ENCODE assay signal across 9 cellular contexts in the genomic region with DNA sequence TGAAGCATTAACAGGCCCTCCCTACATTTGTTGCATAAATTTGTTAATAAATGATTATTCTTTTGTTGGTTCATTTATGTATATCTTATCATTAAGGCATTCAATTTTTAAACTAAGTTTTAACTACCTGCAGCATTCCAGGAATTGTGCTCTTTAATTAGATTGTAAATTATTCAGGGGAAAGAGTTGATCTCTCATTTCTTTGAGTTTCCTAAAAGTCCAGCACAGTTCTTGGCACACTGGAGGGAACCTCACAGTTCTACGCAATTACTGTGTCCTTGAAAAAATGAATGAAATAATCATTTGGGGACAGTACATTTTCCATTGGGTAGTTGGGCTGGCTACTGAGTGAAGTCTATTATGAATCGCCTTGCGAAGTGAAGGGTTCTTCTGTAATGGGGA. TPM values are rescaled to one million over a fixed set of nuclear protein-coding genes. Genes with fewer than 3 reads are reported as not detected.
DNase-seq lines count a peak whose midpoint lies in the region; ATAC-seq and TF ChIP-seq lines count a peak whose summit lies in the region.
"Had no signal": no experiment of that assay in that cellular context is flagged by ENCODE, and none has a peak within 500 bp of the region (broad histone marks: within the 10 kb centered on the region; RNA-seq: fewer than 3 reads in every experiment).

No MANE protein-coding gene starts in this region.

- H3K4me1 ChIP-seq in HCT116 (ENCODE audit: control insufficient read depth in 1 of 2, insufficient read depth in 2 of 2, low read length in 2 of 2): peaks cover 3 to 12% of the 10 kb centered on the region in 2 experiments; a peak in 3 of 4 replicates
- H3K4me1 ChIP-seq in skeletal muscle tissue (ENCODE audit: control insufficient read depth in 3 of 3, insufficient read depth in 3 of 3, low read length in 3 of 3): peaks cover 0 to 5% (median 2%) of the 10 kb centered on the region in 3 donors

- H3K4me3 Mint-ChIP-seq in WTC11 (peak overlapping the region; percentile 97), glutamatergic neuron (ENCODE audit: unreplicated experiment) (peak overlapping the region; percentile 96)

- no peak for DNase-seq in HCT116 (ENCODE audit: low read depth, low spot score)
- DNase-seq in WTC11 (ENCODE audit: low spot score): no peak
- DNase-seq in glutamatergic neuron: no peak

- peaks cover 16% of the 10 kb centered on the region for H3K27me3 Mint-ChIP-seq in WTC11 (ENCODE audit: low read depth)
- peaks cover 11% of the 10 kb centered on the region for H3K27me3 Mint-ChIP-seq in glutamatergic neuron (ENCODE audit: unreplicated experiment)

- peak overlapping the region; percentile 91 for H2AFZ ChIP-seq in HCT116 (ENCODE audit: low read depth, low read length, poor library complexity, severe bottlenecking)

- H3K27ac ChIP-seq in HCT116 (ENCODE audit: low read depth, low read length) (no peak overlapping the region), skeletal muscle tissue (ENCODE audit: low read depth, low read length) (peak overlapping the region; percentile 95)

- H3K9ac ChIP-seq in HCT116 (ENCODE audit: low read length) (no peak overlapping the region), skeletal muscle tissue (ENCODE audit: low read depth in 1 of 3, low read length in 3 of 3) (peak overlapping the region in 1 of 3 donors; percentile 8)

- H3K27ac Mint-ChIP-seq in WTC11 (peak overlapping the region; percentile 27; the same call in 1 of the 2 replicates), glutamatergic neuron (ENCODE audit: unreplicated experiment) (peak overlapping the region; percentile 69)

- H3K9me2 ChIP-seq in HCT116 (ENCODE audit: insufficient read depth): no peaks in the 10 kb centered on the region

- H3K9me3 Mint-ChIP-seq in WTC11: no peaks in the 10 kb centered on the region
- H3K9me3 Mint-ChIP-seq in glutamatergic neuron (ENCODE audit: unreplicated experiment): peaks cover 5% of the 10 kb centered on the region
- H3K9me3 Mint-ChIP-seq: activated naive CD4-positive, alpha-beta T cell treated with anti-CD3 and anti-CD28 coated beads, Interleukin-2, amount 50 U/mL, for 72 hours had no signal

- H3K4me3 ChIP-seq in HCT116 (replicated peaks in 1 of 2; ENCODE audit: low read depth in 1 of 2, low read length in 2 of 2): peak overlapping the region in 1 of 2 experiments; percentile 18; a peak in 2 of 4 replicates
- peak overlapping the region; percentile 40 to 97 (median 93) for H3K4me3 ChIP-seq in skeletal muscle tissue (ENCODE audit: low read length in 3 of 3)

- H4K20me1 ChIP-seq in HCT116 (ENCODE audit: insufficient read depth): no peaks in the 10 kb centered on the region

- POLR2A ChIA-PET in HCT116 (lab: Charles Lee) (no interaction called here), WTC11 (lab: Charles Lee) (no interaction called here)

- TF ChIP-seq RAD21 in HCT116 (IDR thresholded peaks at IDR 0.05; ENCODE audit: low read depth): no peak

- H3K36me3 Mint-ChIP-seq in WTC11: no peaks in the 10 kb centered on the region
- H3K36me3 Mint-ChIP-seq in glutamatergic neuron (ENCODE audit: unreplicated experiment): no peaks in the 10 kb centered on the region

- no peaks in the 10 kb centered on the region for H3K36me3 ChIP-seq in HCT116 (ENCODE audit: control insufficient read depth in 1 of 2, insufficient read depth in 2 of 2, low read length in 2 of 2)
- H3K36me3 ChIP-seq in skeletal muscle tissue (ENCODE audit: control insufficient read depth in 3 of 3, insufficient read depth in 3 of 3, low read length in 3 of 3): peaks cover 0 to 5% (median 0%) of the 10 kb centered on the region in 3 donors

- intact Hi-C loops in HCT116 (cut with micrococcal nuclease): loop anchor here (1.0 to 5.0 kb wide), 2 partner anchors 54 to 152 kb away; partner anchors contain the start of gene PRPF38B

- peak; percentile 0 for ATAC-seq in HCT116
- ATAC-seq in WTC11: no peak
- no peak for ATAC-seq in GM21529 (IDR thresholded peaks at IDR 0.05; ENCODE audit: unreplicated experiment)
- ATAC-seq in HG03135 (IDR thresholded peaks at IDR 0.05; ENCODE audit: unreplicated experiment): no peak
- ATAC-seq in esophagus mucosa: no peak
- ATAC-seq in HG03280 (IDR thresholded peaks at IDR 0.05; ENCODE audit: unreplicated experiment): no peak

- H3K9me3 ChIP-seq in HCT116 (ENCODE audit: control insufficient read depth in 1 of 2, insufficient read depth in 1 of 2, low read depth in 1 of 2, low read length in 2 of 2) (no peaks in the 10 kb centered on the region), skeletal muscle tissue (ENCODE audit: control insufficient read depth in 3 of 3, low read length in 3 of 3) (no peaks in the 10 kb centered on the region)

- H3K79me2 ChIP-seq in HCT116 (ENCODE audit: insufficient read depth, low read length): peaks cover 15% of the 10 kb centered on the region

- TF ChIP-seq CTCF in HCT116 (IDR thresholded peaks at IDR 0.05 in 2 of 3, conservative IDR thresholded peaks at IDR 0.05 in 1 of 3; ENCODE audit: borderline replicate concordance in 1 of 3, insufficient read depth in 1 of 3, low read depth in 2 of 3, low read length in 2 of 3) (no peak), WTC11 (IDR thresholded peaks at IDR 0.05) (no peak), glutamatergic neuron (IDR thresholded peaks at IDR 0.05; ENCODE audit: partially characterized antibody, unreplicated experiment) (no peak)

- RAD21 ChIA-PET in HCT116 (lab: Charles Lee; ENCODE audit: low non-redundant PET in 1 of 2, low total read pairs in 2 of 2, uncharacterized antibody in 2 of 2, unreplicated experiment in 2 of 2): no interaction called here

- CTCF ChIA-PET in HCT116 (lab: Charles Lee) (no interaction called here), WTC11 (lab: Charles Lee) (no interaction called here)

- peak overlapping the region; percentile 77 for H3K4me2 ChIP-seq in HCT116 (ENCODE audit: low read length)

- TF ChIP-seq POLR2A in HCT116 (IDR thresholded peaks at IDR 0.05; ENCODE audit: borderline replicate concordance, extremely low read depth, insufficient read depth, insufficient read length): no peak

- H3K27me3 ChIP-seq in HCT116 (ENCODE audit: insufficient read depth, low read length): no peaks in the 10 kb centered on the region
- no peaks in the 10 kb centered on the region for H3K27me3 ChIP-seq in skeletal muscle tissue (ENCODE audit: control insufficient read depth in 3 of 3, insufficient read depth in 3 of 3, low read length in 3 of 3)

- H3K4me1 Mint-ChIP-seq in WTC11 (peaks cover 16% of the 10 kb centered on the region), glutamatergic neuron (ENCODE audit: low read depth, unreplicated experiment) (peaks cover 3% of the 10 kb centered on the region)

- TSS peak; percentile 87 for BruUV-seq in HCT116 (replicated peaks; lab: Mats Ljungman, UMichigan)

TF ChIP-seq in HCT116, 20 proteins besides CTCF, POLR2A, EP300 and RAD21:
- TF ChIP-seq ATF3 (IDR thresholded peaks at IDR 0.05) (no peak), ZNF274 (IDR thresholded peaks at IDR 0.05; ENCODE audit: low read depth, low read length) (no peak), EZH2 (IDR thresholded peaks at IDR 0.05) (no peak), ELF1 (IDR thresholded peaks at IDR 0.05; ENCODE audit: borderline replicate concordance, low read depth) (no peak; the same call in 1 of the 2 replicates), CBX3 (IDR thresholded peaks at IDR 0.05; ENCODE audit: low read depth) (no peak), FOSL1 (IDR thresholded peaks at IDR 0.05; ENCODE audit: low read depth) (no peak), JUND (IDR thresholded peaks at IDR 0.05) (no peak), MAX (IDR thresholded peaks at IDR 0.05) (no peak), YY1 (IDR thresholded peaks at IDR 0.05; ENCODE audit: extremely low read depth, insufficient replicate concordance, low read depth, low read length) (no peak), EGR1 (IDR thresholded peaks at IDR 0.05; ENCODE audit: low read depth) (no peak)

TF ChIP-seq in WTC11, 78 proteins besides CTCF, POLR2A, EP300 and RAD21 (continues in another document):
- TF ChIP-seq TCF7 (CRISPR knock-in tag; IDR thresholded peaks at IDR 0.05; ENCODE audit: low read depth) (no peak), NR2C2 (CRISPR knock-in tag; IDR thresholded peaks at IDR 0.05) (no peak), CREB1 (CRISPR knock-in tag; IDR thresholded peaks at IDR 0.05) (no peak), ZNF121 (CRISPR knock-in tag; IDR thresholded peaks at IDR 0.05) (no peak), NR1H2 (CRISPR knock-in tag; IDR thresholded peaks at IDR 0.05) (no peak), ELF4 (CRISPR knock-in tag; IDR thresholded peaks at IDR 0.05; ENCODE audit: low read depth) (no peak), ZNF232 (CRISPR knock-in tag; IDR thresholded peaks at IDR 0.05) (no peak), TP53 (CRISPR knock-in tag; IDR thresholded peaks at IDR 0.05) (no peak)
- TF ChIP-seq, protein P1, sequence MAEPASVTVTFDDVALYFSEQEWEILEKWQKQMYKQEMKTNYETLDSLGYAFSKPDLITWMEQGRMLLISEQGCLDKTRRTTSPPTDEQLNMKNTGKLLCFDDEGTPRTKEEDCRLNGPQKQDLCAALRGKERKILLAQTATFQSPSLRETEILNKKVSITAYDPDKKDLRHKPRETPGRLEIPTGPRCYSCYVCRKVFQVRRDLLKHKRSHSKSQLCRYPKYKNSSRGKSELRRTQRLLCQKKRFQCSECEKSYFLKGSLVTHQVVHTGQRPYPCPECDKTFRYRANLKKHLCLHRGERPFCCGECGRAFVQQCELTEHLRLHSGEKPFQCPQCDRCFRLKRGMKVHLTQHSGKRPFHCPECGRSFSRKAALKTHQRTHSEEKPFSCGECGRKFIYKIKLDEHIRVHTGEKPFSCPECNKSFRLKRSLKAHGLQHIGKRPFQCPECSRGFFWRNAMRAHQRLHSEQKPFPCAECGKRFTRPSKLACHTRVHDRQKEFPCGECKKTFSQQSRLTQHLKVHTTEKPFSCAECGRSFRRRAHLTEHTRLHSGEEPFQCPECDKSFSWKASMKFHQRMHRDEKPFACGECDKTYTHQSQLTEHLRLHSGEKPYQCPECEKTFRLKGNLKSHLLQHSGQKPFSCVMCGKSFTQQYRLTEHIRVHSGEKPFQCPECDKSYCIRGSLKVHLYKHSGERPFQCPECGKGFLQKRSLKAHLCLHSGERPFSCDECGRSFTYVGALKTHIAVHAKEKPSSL (CRISPR knock-in tag; conservative IDR thresholded peaks at IDR 0.05): no peak

RNA-seq across cellular contexts. Expression of gene STXBP3, which starts 0.5 kb away (rescaled TPM):
- total RNA-seq in HCT116 (2021; ENCODE audit: unreplicated experiment) (22.6 TPM), WTC11 (2021) (26.1 to 30.2 TPM (median 26.5 TPM) in 3 replicates), glutamatergic neuron (ENCODE audit: unreplicated experiment) (19.5 TPM), skeletal muscle tissue (28.2 TPM), esophagus mucosa (25.5 TPM)
- polyA plus RNA-seq in HCT116 (2012): 8.7 and 8.8 TPM in 2 replicates

RNA-seq across cellular contexts. Expression of gene FNDC7, which starts 33.3 kb away (rescaled TPM):
- 0.10 TPM for total RNA-seq in HCT116 (2021; ENCODE audit: unreplicated experiment)
- polyA plus RNA-seq in HCT116 (2012): not detected in 2 replicates
- total RNA-seq in WTC11 (2021): 0.28 to 0.71 TPM (median 0.50 TPM) in 3 replicates
- total RNA-seq in glutamatergic neuron (ENCODE audit: unreplicated experiment): not detected
- not detected for total RNA-seq in skeletal muscle tissue
- total RNA-seq in esophagus mucosa: not detected

RNA-seq across cellular contexts. Expression of gene PRPF38B, which starts 53.9 kb away (rescaled TPM):
- total RNA-seq in HCT116 (2021; ENCODE audit: unreplicated experiment) (46.4 TPM), WTC11 (2021) (42.8 to 50.5 TPM (median 43.0 TPM) in 3 replicates), glutamatergic neuron (ENCODE audit: unreplicated experiment) (52.2 TPM), skeletal muscle tissue (7.3 TPM), esophagus mucosa (16.0 TPM)
- polyA plus RNA-seq in HCT116 (2012): 17.0 and 17.1 TPM in 2 replicates
